ENCODE assay signal across 23 cellular contexts in genomic region chr2:21866316-21866715, GRCh38.
"Had no signal": no experiment of that assay in that cellular context is flagged by ENCODE, and none has a peak within 500 bp of the region (broad histone marks: within the 10 kb centered on the region; RNA-seq: fewer than 3 reads in every experiment).

No MANE protein-coding gene starts in this region.

- H3K36me3 ChIP-seq: gastrocnemius medialis, left ventricle myocardium inferior, lower lobe of right lung, ovary, sigmoid colon, thoracic aorta, tibial nerve, upper lobe of left lung had no signal

- H3K4me3 ChIP-seq: dorsolateral prefrontal cortex, gastrocnemius medialis, left ventricle myocardium inferior, lower lobe of right lung, ovary, psoas muscle, sigmoid colon, thoracic aorta, tibial nerve, upper lobe of left lung had no signal

- H3K4me3 Mint-ChIP-seq: natural killer cell; stimulated activated memory B cell treated with anti-CD40 and anti-IgM and Interleukin-4, amounts not matched to agents 10 μg/mL and 1 μg/mL and 100 μg/mL, for 72 hours; stimulated activated naive CD8-positive, alpha-beta T cell treated with anti-CD3 and anti-CD28 coated beads, Interleukin-15, Interleukin-2, amounts not matched to agents 100 ng/mL and 50 ng/mL, for 24 hours had no signal

- H3K4me1 Mint-ChIP-seq: natural killer cell; stimulated activated memory B cell treated with anti-CD40 and anti-IgM and Interleukin-4, amounts not matched to agents 10 μg/mL and 1 μg/mL and 100 μg/mL, for 72 hours had no signal

- FAIRE-seq: colon, urothelium cell line had no signal

- H3K27ac Mint-ChIP-seq: natural killer cell; stimulated activated memory B cell treated with anti-CD40 and anti-IgM and Interleukin-4, amounts not matched to agents 10 μg/mL and 1 μg/mL and 100 μg/mL, for 72 hours; stimulated activated naive CD8-positive, alpha-beta T cell treated with anti-CD3 and anti-CD28 coated beads, Interleukin-15, Interleukin-2, amounts not matched to agents 100 ng/mL and 50 ng/mL, for 24 hours had no signal

- H3K27me3 ChIP-seq: gastrocnemius medialis, ovary, sigmoid colon, tibial nerve, upper lobe of left lung had no signal

- DNase-seq: dorsolateral prefrontal cortex; effector CD4-positive, alpha-beta T cell; foreskin fibroblast; gastrocnemius medialis; head of caudate nucleus; kidney glomerular epithelial cell; left colon; left ventricle myocardium inferior; lower lobe of right lung; natural killer cell; occipital lobe; ovary; psoas muscle; sigmoid colon; stimulated activated CD4-positive, alpha-beta T cell treated with anti-CD3 and anti-CD28 coated beads, Interleukin-4, amount 100 ng/mL, for 4 hours had no signal

- H3K27ac ChIP-seq: dorsolateral prefrontal cortex, epithelial cell of prostate, gastrocnemius medialis, left ventricle myocardium inferior, lower lobe of right lung, ovary, psoas muscle, sigmoid colon, thoracic aorta, tibial nerve, upper lobe of left lung had no signal

- H3K9me3 ChIP-seq: gastrocnemius medialis, lower lobe of right lung, ovary, psoas muscle, sigmoid colon, thoracic aorta, tibial nerve, upper lobe of left lung had no signal

- H3K27me3 Mint-ChIP-seq: stimulated activated memory B cell treated with anti-CD40 and anti-IgM and Interleukin-4, amounts not matched to agents 10 μg/mL and 1 μg/mL and 100 μg/mL, for 72 hours; stimulated activated naive CD8-positive, alpha-beta T cell treated with anti-CD3 and anti-CD28 coated beads, Interleukin-15, Interleukin-2, amounts not matched to agents 100 ng/mL and 50 ng/mL, for 24 hours had no signal

- H3K4me1 ChIP-seq: gastrocnemius medialis, left ventricle myocardium inferior, lower lobe of right lung, psoas muscle, sigmoid colon, tibial nerve, upper lobe of left lung had no signal

- H3K36me3 Mint-ChIP-seq: stimulated activated memory B cell treated with anti-CD40 and anti-IgM and Interleukin-4, amounts not matched to agents 10 μg/mL and 1 μg/mL and 100 μg/mL, for 72 hours had no signal
